1 cellular context compared by ENCODE assay signal in genomic region chr3:50003216-50003615, GRCh38.
TF ChIP-seq lines count a peak whose summit lies in the region.

No MANE protein-coding gene starts in this region.

TF ChIP-seq in H1, 55 proteins besides CTCF, POLR2A, EP300 and RAD21:
- no peak for TF ChIP-seq SP2 (IDR thresholded peaks at IDR 0.05; ENCODE audit: low read length)
- no peak for TF ChIP-seq TBP (IDR thresholded peaks at IDR 0.05; ENCODE audit: low read depth, low read length)
- TF ChIP-seq CHD1 (IDR thresholded peaks at IDR 0.05; ENCODE audit: low read depth, low read length): no peak
- no peak for TF ChIP-seq ASH2L (IDR thresholded peaks at IDR 0.05; ENCODE audit: low read length)
- no peak for TF ChIP-seq CREB1 (IDR thresholded peaks at IDR 0.05)
- no peak for TF ChIP-seq SP4 (IDR thresholded peaks at IDR 0.05; ENCODE audit: low read length)
- TF ChIP-seq RXRA (IDR thresholded peaks at IDR 0.05; ENCODE audit: insufficient read depth, low read depth, low read length): no peak
- no peak for TF ChIP-seq YY1 (IDR thresholded peaks at IDR 0.05; ENCODE audit: low read depth, low read length)
- TF ChIP-seq MAFK (IDR thresholded peaks at IDR 0.05; ENCODE audit: low read depth, low read length): no peak
- TF ChIP-seq BACH1 (IDR thresholded peaks at IDR 0.05; ENCODE audit: low read length): no peak
- no peak for TF ChIP-seq TAF1 (IDR thresholded peaks at IDR 0.05; ENCODE audit: low read depth, low read length)
- TF ChIP-seq JUN (IDR thresholded peaks at IDR 0.05; ENCODE audit: low read depth, low read length): no peak
- TF ChIP-seq SUZ12 (IDR thresholded peaks at IDR 0.05; ENCODE audit: low read length): no peak
- TF ChIP-seq FOSL1 (IDR thresholded peaks at IDR 0.05; ENCODE audit: insufficient read depth, low read depth, low read length): no peak
- TF ChIP-seq RBBP5 (IDR thresholded peaks at IDR 0.05; ENCODE audit: borderline replicate concordance, low read depth, low read length): no peak
- TF ChIP-seq KDM1A (IDR thresholded peaks at IDR 0.05; ENCODE audit: borderline replicate concordance, low read length): no peak
- TF ChIP-seq, protein P1, sequence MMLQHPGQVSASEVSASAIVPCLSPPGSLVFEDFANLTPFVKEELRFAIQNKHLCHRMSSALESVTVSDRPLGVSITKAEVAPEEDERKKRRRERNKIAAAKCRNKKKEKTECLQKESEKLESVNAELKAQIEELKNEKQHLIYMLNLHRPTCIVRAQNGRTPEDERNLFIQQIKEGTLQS (IDR thresholded peaks at IDR 0.05; ENCODE audit: insufficient read depth, low read depth, low read length): no peak
- TF ChIP-seq CHD2 (IDR thresholded peaks at IDR 0.05; ENCODE audit: low read length): no peak
- no peak for TF ChIP-seq NRF1 (IDR thresholded peaks at IDR 0.05; ENCODE audit: low read depth, low read length)
- no peak for TF ChIP-seq HDAC2 (IDR thresholded peaks at IDR 0.05; ENCODE audit: borderline replicate concordance in 1 of 2, low read depth in 2 of 2, low read length in 2 of 2)
